12 cellular contexts compared by ENCODE assay signal in the genomic region with DNA sequence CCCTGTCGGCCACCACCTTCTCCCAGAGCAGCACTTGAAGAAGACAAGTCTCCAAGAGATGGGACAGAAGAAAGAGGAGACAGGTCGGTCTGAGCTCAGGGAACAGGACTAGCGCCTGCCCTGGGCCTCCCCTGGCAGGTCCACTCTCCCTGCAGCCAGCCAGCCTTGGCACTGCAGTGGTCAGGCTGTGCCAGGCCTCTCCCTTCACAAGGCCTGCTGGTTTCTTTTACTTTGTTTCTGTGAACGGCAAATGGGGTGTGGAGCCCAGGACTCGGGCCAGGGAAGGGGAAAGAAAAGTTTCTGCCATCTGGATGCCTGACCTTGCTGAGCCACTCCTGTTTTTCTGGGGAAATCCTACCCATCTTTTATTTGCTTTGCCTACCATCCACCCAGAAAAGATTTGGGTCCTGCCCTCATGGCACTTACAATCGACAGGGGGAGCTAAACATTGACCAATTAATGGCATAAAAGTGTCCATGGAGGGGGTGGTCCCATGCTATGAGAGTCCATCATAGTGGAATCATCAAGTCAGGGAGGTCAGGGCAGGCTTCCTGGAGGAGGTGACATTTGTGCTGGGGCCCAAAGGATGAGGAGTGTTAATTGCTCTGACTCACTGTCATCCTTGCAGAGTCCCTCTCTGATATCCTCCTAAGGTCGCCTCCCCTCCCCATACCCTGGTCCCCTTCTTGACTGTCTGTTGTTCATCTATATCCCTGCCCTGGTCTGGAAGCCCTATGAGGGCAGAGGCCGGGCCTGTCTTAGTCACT.
DNase-seq lines count a peak whose midpoint lies in the region; ATAC-seq and TF ChIP-seq lines count a peak whose summit lies in the region.
"Had no signal": no experiment of that assay in that cellular context is flagged by ENCODE, and none has a peak within 500 bp of the region (broad histone marks: within the 10 kb centered on the region; RNA-seq: fewer than 3 reads in every experiment).

No MANE protein-coding gene starts in this region.

- H3K4me1 ChIP-seq in HAP-1 = peaks cover 26% of the 10 kb centered on the region
- H3K4me1 ChIP-seq in hepatocyte (ENCODE audit: insufficient read depth) = peaks cover 34% of the 10 kb centered on the region

- peak overlapping the region; percentile 64 for H3K4me3 ChIP-seq in HAP-1
- no peak overlapping the region for H3K4me3 ChIP-seq in hepatocyte
- peak overlapping the region in 1 of 2 donors; percentile 86 for H3K4me3 ChIP-seq in foreskin fibroblast (ENCODE audit: low read depth in 1 of 2, low read length in 2 of 2)

- 76% methylated on average over 8 of the region's 8 CpGs for WGBS in hepatocyte (ENCODE audit: low lambda C conversion rate, missing lambda C conversion rate)

- ATAC-seq in activated T-helper 17 cell treated with anti-CD3 and anti-CD28 coated beads, Interleukin-2, amount 50 U/mL, for 72 hours (replicated peaks) = no peak
- ATAC-seq in GM21723 (IDR thresholded peaks at IDR 0.05; ENCODE audit: unreplicated experiment) = no peak

- no peak overlapping the region for H3K27ac Mint-ChIP-seq in activated T-helper 17 cell treated with anti-CD3 and anti-CD28 coated beads, Interleukin-2, amount 50 U/mL, for 72 hours

- H3K79me2 ChIP-seq in hepatocyte = no peaks in the 10 kb centered on the region

- no peak overlapping the region for H2AFZ ChIP-seq in hepatocyte

- in situ Hi-C loops in HAP-1 (cut with MboI; ENCODE audit: low sequenced_read_pairs) = no loop called here

- TF ChIP-seq CTCF in hepatocyte (IDR thresholded peaks at IDR 0.05; ENCODE audit: poor library complexity) (no peak), foreskin fibroblast (IDR thresholded peaks at IDR 0.05; ENCODE audit: low read depth, low read length) (no peak)

- no peaks in the 10 kb centered on the region for H3K36me3 ChIP-seq in HAP-1 (replicated peaks)
- no peaks in the 10 kb centered on the region for H3K36me3 ChIP-seq in hepatocyte (replicated peaks; ENCODE audit: insufficient read depth, low read depth)

- H3K9me2 ChIP-seq in hepatocyte (replicated peaks; ENCODE audit: insufficient read depth) = no peaks in the 10 kb centered on the region

- H3K9me3 Mint-ChIP-seq in activated T-helper 17 cell treated with anti-CD3 and anti-CD28 coated beads, Interleukin-2, amount 50 U/mL, for 72 hours = no peaks in the 10 kb centered on the region

- no peaks in the 10 kb centered on the region for H3K36me3 Mint-ChIP-seq in activated T-helper 17 cell treated with anti-CD3 and anti-CD28 coated beads, Interleukin-2, amount 50 U/mL, for 72 hours (ENCODE audit: low read depth)

- peak overlapping the region; percentile 100 for H3K4me2 ChIP-seq in hepatocyte

- H3K27me3 ChIP-seq in HAP-1 (ENCODE audit: low read depth) = no peaks in the 10 kb centered on the region
- peaks cover 17% of the 10 kb centered on the region for H3K27me3 ChIP-seq in hepatocyte

- DNase-seq in HAP-1 (ENCODE audit: low spot score in 2 of 2) (no peak), hepatocyte (ENCODE audit: low spot score) (no peak), putamen (ENCODE audit: low spot score) (peak; percentile 62), foreskin fibroblast (no peak)
- DNase-seq in NK-92 treated with Interleukin-12 subunit alpha and Interleukin-12 subunit beta, amount 100 ng/mL, for 24 hours (lab: John Stamatoyannopoulos, UW) = no peak
- no peak for DNase-seq in activated naive CD4-positive, alpha-beta T cell treated with Interleukin-2 at 50 U/mL for 16 hours
- DNase-seq: dermis blood vessel endothelial cell, GF-D8, H7, T1000 had no signal

- no peaks in the 10 kb centered on the region for H3K4me1 Mint-ChIP-seq in activated T-helper 17 cell treated with anti-CD3 and anti-CD28 coated beads, Interleukin-2, amount 50 U/mL, for 72 hours

- peak overlapping the region; percentile 84 for H3K4me3 Mint-ChIP-seq in activated T-helper 17 cell treated with anti-CD3 and anti-CD28 coated beads, Interleukin-2, amount 50 U/mL, for 72 hours

- no peak overlapping the region for H3K27ac ChIP-seq in hepatocyte

- H4K20me1 ChIP-seq in hepatocyte (ENCODE audit: insufficient read depth, poor library complexity, severe bottlenecking) = no peaks in the 10 kb centered on the region

- no peaks in the 10 kb centered on the region for H3K9me3 ChIP-seq in HAP-1
- no peaks in the 10 kb centered on the region for H3K9me3 ChIP-seq in hepatocyte (ENCODE audit: low read depth)

- H3K27me3 Mint-ChIP-seq in activated T-helper 17 cell treated with anti-CD3 and anti-CD28 coated beads, Interleukin-2, amount 50 U/mL, for 72 hours = peaks cover 12% of the 10 kb centered on the region
